10 cellular contexts compared by ENCODE assay signal in genomic region chr17:45370949-45371413, GRCh38. TPM values are rescaled to one million over a fixed set of nuclear protein-coding genes. Genes with fewer than 3 reads are reported as not detected.
DNase-seq lines count a peak whose midpoint lies in the region; ATAC-seq and TF ChIP-seq lines count a peak whose summit lies in the region.
"Had no signal": no experiment of that assay in that cellular context is flagged by ENCODE, and none has a peak within 500 bp of the region (broad histone marks: within the 10 kb centered on the region; RNA-seq: fewer than 3 reads in every experiment).

No MANE protein-coding gene starts in this region.

- no peaks in the 10 kb centered on the region for H3K9me2 ChIP-seq in Karpas-422 (replicated peaks; ENCODE audit: insufficient read depth, low read length)

- H3K4me2 ChIP-seq in Karpas-422 (ENCODE audit: low read depth, low read length, poor library complexity, severe bottlenecking) (peak overlapping the region; percentile 30), neural progenitor cell (peak overlapping the region; percentile 57)

- H3K4me3 Mint-ChIP-seq in CD4-positive, alpha-beta T cell = peak overlapping the region; percentile 1
- no peak overlapping the region for H3K4me3 Mint-ChIP-seq in chondrocyte (ENCODE audit: unreplicated experiment)
- no peak overlapping the region for H3K4me3 Mint-ChIP-seq in neural progenitor cell

- H3K27ac ChIP-seq in CD4-positive, alpha-beta T cell (ENCODE audit: low read depth, low read length) = no peak overlapping the region
- no peak overlapping the region for H3K27ac ChIP-seq in Karpas-422 (ENCODE audit: low read length)
- no peak overlapping the region for H3K27ac ChIP-seq in neural progenitor cell

- no peak overlapping the region for H3K27ac Mint-ChIP-seq in CD4-positive, alpha-beta T cell
- H3K27ac Mint-ChIP-seq in chondrocyte (ENCODE audit: unreplicated experiment) (peak overlapping the region; percentile 92), neural progenitor cell (no peak overlapping the region)

- H3K79me2 ChIP-seq in Karpas-422 (ENCODE audit: low read length) = no peaks in the 10 kb centered on the region
- H3K79me2 ChIP-seq in neural progenitor cell (ENCODE audit: low read depth) = no peaks in the 10 kb centered on the region

- ATAC-seq in CD4-positive, alpha-beta T cell (ENCODE audit: poor library complexity) = no peak
- ATAC-seq in GM19467 (IDR thresholded peaks at IDR 0.05; ENCODE audit: unreplicated experiment) = no peak

- H3K4me1 Mint-ChIP-seq in CD4-positive, alpha-beta T cell (ENCODE audit: low read depth) = peaks cover 13% of the 10 kb centered on the region
- peaks cover 49% of the 10 kb centered on the region for H3K4me1 Mint-ChIP-seq in chondrocyte (ENCODE audit: low read depth)
- peaks cover 34% of the 10 kb centered on the region for H3K4me1 Mint-ChIP-seq in neural progenitor cell

- H3K36me3 ChIP-seq in Karpas-422 (ENCODE audit: insufficient read depth, low read length) (no peaks in the 10 kb centered on the region), neural progenitor cell (no peaks in the 10 kb centered on the region)
- H3K36me3 ChIP-seq: HAP-1 had no signal

- no peak overlapping the region for H3K9ac ChIP-seq in Karpas-422 (ENCODE audit: low read length)
- no peak overlapping the region for H3K9ac ChIP-seq in neural progenitor cell

- H3K4me1 ChIP-seq in Karpas-422 (ENCODE audit: low read length) (peaks cover 9% of the 10 kb centered on the region), neural progenitor cell (peaks cover 9% of the 10 kb centered on the region)

- H4K20me1 ChIP-seq in Karpas-422 (ENCODE audit: insufficient read depth, low read depth, low read length) (no peaks in the 10 kb centered on the region), neural progenitor cell (ENCODE audit: low read depth) (no peaks in the 10 kb centered on the region)

- H3K9me3 Mint-ChIP-seq in CD4-positive, alpha-beta T cell = no peaks in the 10 kb centered on the region
- H3K9me3 Mint-ChIP-seq in chondrocyte (ENCODE audit: low read depth) (no peaks in the 10 kb centered on the region), neural progenitor cell (no peaks in the 10 kb centered on the region)

- POLR2A ChIA-PET in CD4-positive, alpha-beta T cell (lab: Charles Lee) = interaction anchor here (1.0 to 2.2 kb wide), 3 partner anchors 54 to 209 kb away, joined by 3 to 10 read pairs (median 3); partner anchors contain the start of genes HEXIM2 and MAP3K14

- intact Hi-C loops in CD4-positive, alpha-beta T cell (cut with DNase I, micrococcal nuclease) = no loop called here

- H3K27me3 Mint-ChIP-seq in CD4-positive, alpha-beta T cell = peaks cover 29% of the 10 kb centered on the region
- H3K27me3 Mint-ChIP-seq in chondrocyte (ENCODE audit: low read depth) = no peaks in the 10 kb centered on the region
- peaks cover 14% of the 10 kb centered on the region for H3K27me3 Mint-ChIP-seq in neural progenitor cell (ENCODE audit: insufficient read depth, low read depth)

- H3K4me3 ChIP-seq in Karpas-422 (ENCODE audit: low read length) = peak overlapping the region; percentile 7; the same call in 1 of the 2 replicates
- H3K4me3 ChIP-seq in neural progenitor cell = peak overlapping the region; percentile 18
- H3K4me3 ChIP-seq: HAP-1 had no signal

- no peak for TF ChIP-seq CTCF in CD4-positive, alpha-beta T cell (IDR thresholded peaks at IDR 0.05)
- TF ChIP-seq CTCF in chondrocyte (IDR thresholded peaks at IDR 0.05) = peak; percentile 66
- no peak for TF ChIP-seq CTCF in neural progenitor cell (IDR thresholded peaks at IDR 0.05)

- H3F3A ChIP-seq in neural progenitor cell (ENCODE audit: low read depth) = peaks cover 20% of the 10 kb centered on the region

- H3K27me3 ChIP-seq in CD4-positive, alpha-beta T cell (ENCODE audit: control insufficient read depth, insufficient read depth, low read length) = peaks cover 8% of the 10 kb centered on the region
- H3K27me3 ChIP-seq in Karpas-422 (ENCODE audit: low read length) (no peaks in the 10 kb centered on the region), neural progenitor cell (peaks cover 15% of the 10 kb centered on the region)

- no peaks in the 10 kb centered on the region for H3K9me3 ChIP-seq in CD4-positive, alpha-beta T cell (ENCODE audit: control insufficient read depth, low read length)
- H3K9me3 ChIP-seq in Karpas-422 (ENCODE audit: low read length) (no peaks in the 10 kb centered on the region), neural progenitor cell (ENCODE audit: low read depth) (no peaks in the 10 kb centered on the region)
- H3K9me3 ChIP-seq: HAP-1 had no signal

- DNase-seq in CD4-positive, alpha-beta T cell = no peak
- DNase-seq in Karpas-422 (no peak), chondrocyte (ENCODE audit: low spot score) (no peak), neural progenitor cell (ENCODE audit: low spot score) (no peak), activated gamma-delta T cell (lab: John Stamatoyannopoulos, UW) (no peak), NCI-H345 treated with DMSO at 0.1 percent for 48 hours (lab: John Stamatoyannopoulos, UW; ENCODE audit: unreplicated experiment) (no peak)
- DNase-seq in activated CD4-positive, alpha-beta T cell treated with anti-CD3 and anti-CD28 coated beads, Interleukin-2, amount 50 U/mL, for 4 hours = no peak
- DNase-seq: NCI-H1436 had no signal

- H2AFZ ChIP-seq in Karpas-422 (ENCODE audit: low read length) = no peak overlapping the region; the same call in 1 of the 2 replicates
- no peak overlapping the region for H2AFZ ChIP-seq in neural progenitor cell (replicated peaks)

- CTCF ChIA-PET in CD4-positive, alpha-beta T cell (lab: Charles Lee) = interaction anchor here (1.2 kb wide), 1 partner anchor 15 kb away, joined by 3 read pairs; no protein-coding TSS in a partner anchor

- no peaks in the 10 kb centered on the region for H3K36me3 Mint-ChIP-seq in CD4-positive, alpha-beta T cell (ENCODE audit: low read depth)
- H3K36me3 Mint-ChIP-seq in chondrocyte (ENCODE audit: low read depth) (no peaks in the 10 kb centered on the region), neural progenitor cell (no peaks in the 10 kb centered on the region)

RNA-seq across cellular contexts. Expression of gene MAP3K14, which starts 54.2 kb away (rescaled TPM):
- total RNA-seq in CD4-positive, alpha-beta T cell = 10 to 100 TPM; 41.4 to 46.5 TPM
- 7.6 and 12.0 TPM in 2 replicates for total RNA-seq in Karpas-422 (2014; rRNA removed; shearing (Covaris generic); ENCODE audit: low replicate concordance)
- total RNA-seq in chondrocyte (3.9 to 8.6 TPM (median 5.2 TPM) in 3 replicates), neural progenitor cell (ENCODE audit: low replicate concordance) (0.34 and 2.7 TPM in 2 replicates)
